Comparison of ENCODE assay signal across 16 cellular contexts in the genomic region with DNA sequence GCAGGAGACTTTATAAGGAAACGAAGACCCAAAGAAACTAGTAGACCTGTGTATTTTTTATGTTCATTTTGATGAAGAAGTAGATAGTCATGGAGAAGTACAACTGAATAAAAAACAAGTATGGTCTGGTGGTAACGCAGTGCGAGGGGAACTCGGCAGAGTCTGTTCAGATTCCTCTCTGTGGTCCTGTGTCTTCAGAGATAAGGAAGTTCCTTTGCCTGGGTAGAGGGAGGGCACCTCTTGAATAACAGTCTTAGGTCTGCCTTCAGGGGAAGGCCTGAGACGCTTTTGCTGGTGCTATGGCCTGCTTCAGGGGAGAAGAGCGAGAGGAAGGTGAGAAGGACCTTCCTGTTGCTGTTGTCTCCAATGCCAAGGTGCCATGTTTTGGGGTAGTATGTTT. TPM values are rescaled to one million over a fixed set of nuclear protein-coding genes. Genes with fewer than 3 reads are reported as not detected.
DNase-seq lines count a peak whose midpoint lies in the region; ATAC-seq and TF ChIP-seq lines count a peak whose summit lies in the region.
"Had no signal": no experiment of that assay in that cellular context is flagged by ENCODE, and none has a peak within 500 bp of the region (broad histone marks: within the 10 kb centered on the region; RNA-seq: fewer than 3 reads in every experiment).

No MANE protein-coding gene starts in this region.

- POLR2A ChIA-PET in SK-N-SH (lab: Yijun Ruan, JAX), result no interaction called here

- ATAC-seq in SK-N-SH treated with all-trans-retinoic acid at 6 μM for 48 hours (no peak), HG02678 (IDR thresholded peaks at IDR 0.05; ENCODE audit: unreplicated experiment) (no peak)
- ATAC-seq: natural killer cell treated with Interleukin-12 subunit alpha and Interleukin-12 subunit beta and Interleukin-15 and Interleukin-18, amount 100 ng/mL, for 72 hours had no signal

- no peaks in the 10 kb centered on the region for H3K36me3 ChIP-seq in SK-N-SH (replicated peaks in 1 of 2; ENCODE audit: control insufficient read depth in 1 of 2, insufficient read depth in 2 of 2, low read length in 1 of 2)
- H3K36me3 ChIP-seq in SJSA1, result no peaks in the 10 kb centered on the region

- peaks cover 8% of the 10 kb centered on the region for H3K9me3 Mint-ChIP-seq in endothelial cell (ENCODE audit: unreplicated experiment)
- H3K9me3 Mint-ChIP-seq in activated naive CD4-positive, alpha-beta T cell treated with anti-CD3 and anti-CD28 coated beads for 36 hours, result no peaks in the 10 kb centered on the region
- H3K9me3 Mint-ChIP-seq: natural killer cell treated with Interleukin-12 subunit alpha and Interleukin-12 subunit beta and Interleukin-15 and Interleukin-18, amount 100 ng/mL, for 72 hours had no signal

- no peak for TF ChIP-seq RAD21 in SK-N-SH (IDR thresholded peaks at IDR 0.05; ENCODE audit: low read length)

- H3K79me2 ChIP-seq in SK-N-SH (ENCODE audit: insufficient read depth), result no peaks in the 10 kb centered on the region

- peak overlapping the region; percentile 90 for H3K27ac Mint-ChIP-seq in endothelial cell (ENCODE audit: unreplicated experiment)
- H3K27ac Mint-ChIP-seq in activated naive CD4-positive, alpha-beta T cell treated with anti-CD3 and anti-CD28 coated beads for 36 hours, result no peak overlapping the region
- H3K27ac Mint-ChIP-seq: activated naive CD4-positive, alpha-beta T cell treated with anti-CD3 and anti-CD28 coated beads, Interleukin-2, amount 10 ng/mL, durations not matched to agents 7 days and 5 days; CD4-positive, alpha-beta memory T cell; natural killer cell treated with Interleukin-12 subunit alpha and Interleukin-12 subunit beta and Interleukin-15 and Interleukin-18, amount 100 ng/mL, for 72 hours; type B pancreatic cell had no signal

- H3K4me1 Mint-ChIP-seq in endothelial cell (ENCODE audit: unreplicated experiment), result peaks cover 39% of the 10 kb centered on the region
- no peaks in the 10 kb centered on the region for H3K4me1 Mint-ChIP-seq in activated naive CD4-positive, alpha-beta T cell treated with anti-CD3 and anti-CD28 coated beads for 36 hours (ENCODE audit: low read depth)
- H3K4me1 Mint-ChIP-seq: activated naive CD4-positive, alpha-beta T cell treated with anti-CD3 and anti-CD28 coated beads, Interleukin-2, amount 10 ng/mL, durations not matched to agents 7 days and 5 days; CD4-positive, alpha-beta memory T cell had no signal

- no peak overlapping the region for H3K9ac ChIP-seq in SK-N-SH

- H3K9me3 ChIP-seq in SK-N-SH, result no peaks in the 10 kb centered on the region
- no peaks in the 10 kb centered on the region for H3K9me3 ChIP-seq in SJSA1 (replicated peaks)

- 37% methylated on average over 6 of the region's 6 CpGs for WGBS in SK-N-SH (ENCODE audit: low lambda C conversion rate)

- H3K4me1 ChIP-seq in SK-N-SH (ENCODE audit: control insufficient read depth in 1 of 2, insufficient read depth in 2 of 2, low read depth in 1 of 2, low read length in 1 of 2), result no peaks in the 10 kb centered on the region
- peaks cover 32% of the 10 kb centered on the region for H3K4me1 ChIP-seq in SJSA1 (replicated peaks)

- H3K27me3 ChIP-seq in SK-N-SH (ENCODE audit: insufficient read depth) (no peaks in the 10 kb centered on the region; the same call in 1 of the 2 replicates), SJSA1 (replicated peaks) (no peaks in the 10 kb centered on the region)

- CTCF ChIA-PET in SK-N-SH (lab: Yijun Ruan, JAX), result interaction anchor here (1.0 to 1.1 kb wide), 2 partner anchors 10 to 51 kb away, joined by 3 read pairs; no protein-coding TSS in a partner anchor
- CTCF ChIA-PET in activated naive CD4-positive, alpha-beta T cell treated with anti-CD3 and anti-CD28 coated beads for 36 hours (lab: Charles Lee), result interaction anchor here (0.6 to 1.4 kb wide), 2 partner anchors 17 to 50 kb away, joined by 3 to 4 read pairs; no protein-coding TSS in a partner anchor

- H3K9me2 ChIP-seq in SK-N-SH, result no peaks in the 10 kb centered on the region

- H2AFZ ChIP-seq in SK-N-SH (ENCODE audit: low read depth), result 0 out of 2 replicates have a peak overlapping the region, but pooled peaks have one; percentile 9

- intact Hi-C loops in activated naive CD4-positive, alpha-beta T cell treated with anti-CD3 and anti-CD28 coated beads for 36 hours (cut with micrococcal nuclease), result no loop called here

- no peaks in the 10 kb centered on the region for H3F3A ChIP-seq in SK-N-SH (replicated peaks; ENCODE audit: insufficient read depth)

- no peak overlapping the region for H3K4me3 ChIP-seq in SK-N-SH (ENCODE audit: low read depth in 2 of 2, low read length in 1 of 2)
- no peak overlapping the region for H3K4me3 ChIP-seq in SJSA1
- H3K4me3 ChIP-seq in skin epidermis, result no peak overlapping the region

- peaks cover 1% of the 10 kb centered on the region for H3K27me3 Mint-ChIP-seq in endothelial cell (ENCODE audit: unreplicated experiment)
- H3K27me3 Mint-ChIP-seq in activated naive CD4-positive, alpha-beta T cell treated with anti-CD3 and anti-CD28 coated beads for 36 hours (ENCODE audit: low read depth), result peaks cover 6% of the 10 kb centered on the region
- H3K27me3 Mint-ChIP-seq: type B pancreatic cell had no signal

- H3K36me3 Mint-ChIP-seq in endothelial cell (ENCODE audit: low read depth, unreplicated experiment), result no peaks in the 10 kb centered on the region
- no peaks in the 10 kb centered on the region for H3K36me3 Mint-ChIP-seq in activated naive CD4-positive, alpha-beta T cell treated with anti-CD3 and anti-CD28 coated beads for 36 hours (ENCODE audit: low read depth)
- H3K36me3 Mint-ChIP-seq: activated naive CD4-positive, alpha-beta T cell treated with anti-CD3 and anti-CD28 coated beads, Interleukin-2, amount 10 ng/mL, durations not matched to agents 7 days and 5 days; CD4-positive, alpha-beta memory T cell; natural killer cell treated with Interleukin-12 subunit alpha and Interleukin-12 subunit beta and Interleukin-15 and Interleukin-18, amount 100 ng/mL, for 72 hours; type B pancreatic cell had no signal

- H3K4me3 Mint-ChIP-seq in endothelial cell (ENCODE audit: unreplicated experiment), result no peak overlapping the region
- H3K4me3 Mint-ChIP-seq in activated naive CD4-positive, alpha-beta T cell treated with anti-CD3 and anti-CD28 coated beads for 36 hours, result no peak overlapping the region
- H3K4me3 Mint-ChIP-seq: activated naive CD4-positive, alpha-beta T cell treated with anti-CD3 and anti-CD28 coated beads, Interleukin-2, amount 10 ng/mL, durations not matched to agents 7 days and 5 days; CD4-positive, alpha-beta memory T cell; natural killer cell treated with Interleukin-12 subunit alpha and Interleukin-12 subunit beta and Interleukin-15 and Interleukin-18, amount 100 ng/mL, for 72 hours; type B pancreatic cell had no signal

- no peaks in the 10 kb centered on the region for H4K20me1 ChIP-seq in SK-N-SH (ENCODE audit: insufficient read depth)

- no peak for DNase-seq in SK-N-SH
- DNase-seq in SJSA1 (ENCODE audit: low read depth in 1 of 2, low spot score in 2 of 2), result no peak
- DNase-seq in endothelial cell (ENCODE audit: low spot score), result no peak
- DNase-seq in activated naive CD4-positive, alpha-beta T cell treated with anti-CD3 and anti-CD28 coated beads for 36 hours, result no peak
- DNase-seq in SW 1271 (lab: John Stamatoyannopoulos, UW), result no peak
- DNase-seq: activated naive CD4-positive, alpha-beta T cell treated with anti-CD3 and anti-CD28 coated beads, Interleukin-2, amount 10 ng/mL, durations not matched to agents 7 days and 5 days; CD4-positive, alpha-beta memory T cell; NCI-H1105 treated with DMSO at 0.1 percent for 48 hours; NCI-H226 had no signal

- TF ChIP-seq EP300 in SK-N-SH (IDR thresholded peaks at IDR 0.05; ENCODE audit: borderline replicate concordance in 1 of 2, low read depth in 1 of 2, low read length in 1 of 2), result no peak

- H3K27ac ChIP-seq in SK-N-SH (ENCODE audit: low read depth in 2 of 2, low read length in 1 of 2) (no peak overlapping the region), SJSA1 (peak overlapping the region; percentile 87), skin epidermis (peak overlapping the region in 12 of 21 experiments; percentile 30 to 82 (median 53))
- H3K27ac ChIP-seq: 22Rv1, epithelial cell of prostate had no signal

- no peak for TF ChIP-seq CTCF in SK-N-SH (IDR thresholded peaks at IDR 0.05)
- no peak for TF ChIP-seq CTCF in endothelial cell (IDR thresholded peaks at IDR 0.05; ENCODE audit: unreplicated experiment)

- no peak overlapping the region for H3K4me2 ChIP-seq in SK-N-SH

TF ChIP-seq in SK-N-SH, 30 proteins besides CTCF, POLR2A, EP300 and RAD21 (continues in another document):
- TF ChIP-seq EZH2phosphoT487 (IDR thresholded peaks at IDR 0.05; ENCODE audit: borderline replicate concordance, low read depth), result no peak
- TF ChIP-seq RCOR1 (IDR thresholded peaks at IDR 0.05; ENCODE audit: low read length), result no peak
- TF ChIP-seq, protein P1, sequence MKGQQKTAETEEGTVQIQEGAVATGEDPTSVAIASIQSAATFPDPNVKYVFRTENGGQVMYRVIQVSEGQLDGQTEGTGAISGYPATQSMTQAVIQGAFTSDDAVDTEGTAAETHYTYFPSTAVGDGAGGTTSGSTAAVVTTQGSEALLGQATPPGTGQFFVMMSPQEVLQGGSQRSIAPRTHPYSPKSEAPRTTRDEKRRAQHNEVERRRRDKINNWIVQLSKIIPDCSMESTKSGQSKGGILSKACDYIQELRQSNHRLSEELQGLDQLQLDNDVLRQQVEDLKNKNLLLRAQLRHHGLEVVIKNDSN (IDR thresholded peaks at IDR 0.05; ENCODE audit: borderline replicate concordance, low read depth), result no peak
- TF ChIP-seq FOXJ3 (CRISPR knock-in tag; IDR thresholded peaks at IDR 0.05), result no peak
- no peak for TF ChIP-seq NFIC (IDR thresholded peaks at IDR 0.05; ENCODE audit: borderline replicate concordance)

TF ChIP-seq in SK-N-SH treated with all-trans-retinoic acid at 6 μM for 48 hours, 23 proteins besides CTCF, POLR2A, EP300 and RAD21:
- no peak for TF ChIP-seq RARB (CRISPR knock-in tag; IDR thresholded peaks at IDR 0.05)
TF ChIP-seq in SK-N-SH treated with all-trans-retinoic acid at 6 μM for 48 hours: peak in this region for 0.

RNA-seq across cellular contexts. Expression of a gene that starts 25.9 kb away (rescaled TPM):
- 2.0 and 3.2 TPM in 2 replicates for polyA plus RNA-seq in SK-N-SH (2012; rRNA removed)
- 2.5 and 2.9 TPM in 2 replicates for polyA plus RNA-seq in SK-N-SH (2012; cell fraction: cytosol; rRNA removed)
- polyA plus RNA-seq in SK-N-SH (2012; cell fraction: nucleus; rRNA removed), result 3.7 and 5.5 TPM in 2 replicates
- 17.1 and 22.4 TPM in 2 replicates for total RNA-seq in SJSA1 (2014; rRNA removed; shearing (Covaris generic))
- total RNA-seq in endothelial cell (ENCODE audit: unreplicated experiment), result 7.7 TPM
- 1 to 10 TPM; 2.2 to 3.2 TPM for total RNA-seq in activated naive CD4-positive, alpha-beta T cell treated with anti-CD3 and anti-CD28 coated beads for 36 hours

Comparison
In these comparisons a context has a peak if more than half of its experiments do, and no peak if none do; other contexts are left out.
1. H3K27ac ChIP-seq: peak in SJSA1 (single experiment) and skin epidermis (12 of 21); none in SK-N-SH (0 of 2).